ENCODE assay signal across 9 cellular contexts in genomic region chr2:216777637-216778273, GRCh38.
DNase-seq lines count a peak whose midpoint lies in the region; ATAC-seq and TF ChIP-seq lines count a peak whose summit lies in the region.
"Had no signal": no experiment of that assay in that cellular context is flagged by ENCODE, and none has a peak within 500 bp of the region (broad histone marks: within the 10 kb centered on the region; RNA-seq: fewer than 3 reads in every experiment).

No MANE protein-coding gene starts in this region.

- ATAC-seq in right cardiac atrium (no peak), GM21717 (IDR thresholded peaks at IDR 0.05; ENCODE audit: unreplicated experiment) (peak; percentile 95)
- ATAC-seq: naive thymus-derived CD8-positive, alpha-beta T cell had no signal

- no peak overlapping the region for H3K4me3 ChIP-seq in cardiac muscle cell
- H3K4me3 ChIP-seq in right cardiac atrium (ENCODE audit: low read length) = no peak overlapping the region
- H3K4me3 ChIP-seq in NT2/D1 (ENCODE audit: insufficient read length, low read depth) = no peak overlapping the region

- DNase-seq in cardiac muscle cell (ENCODE audit: low read depth in 1 of 2, low spot score in 1 of 2) (peak; percentile 52), right cardiac atrium (no peak), HS-5 (ENCODE audit: low read depth) (peak; percentile 13), NT2/D1 (ENCODE audit: low read depth, low spot score) (peak; percentile 79), lung microvascular endothelial cell (ENCODE audit: low read depth in 2 of 2) (peak; percentile 58 to 65)
- DNase-seq in central memory CD4-positive, alpha-beta T cell = no peak

- no peak overlapping the region for H3K9ac ChIP-seq in NT2/D1 (ENCODE audit: insufficient read length, low read depth)

- 84% methylated on average over 9 of the region's 9 CpGs for WGBS in right cardiac atrium

- peak overlapping the region in 1 of 5 experiments; percentile 18 for H3K27ac Mint-ChIP-seq in brain
- H3K27ac Mint-ChIP-seq: naive thymus-derived CD8-positive, alpha-beta T cell had no signal

- peaks cover 38% of the 10 kb centered on the region for H3K4me1 Mint-ChIP-seq in brain
- H3K4me1 Mint-ChIP-seq: naive thymus-derived CD8-positive, alpha-beta T cell had no signal

- peak; percentile 65 for TF ChIP-seq CTCF in cardiac muscle cell (IDR thresholded peaks at IDR 0.05; ENCODE audit: low read depth, low read length)
- TF ChIP-seq CTCF in brain (conservative IDR thresholded peaks at IDR 0.05) = peak; percentile 57 to 65

- H3K4me1 ChIP-seq in cardiac muscle cell (ENCODE audit: low read depth) = peaks cover 29% of the 10 kb centered on the region
- H3K4me1 ChIP-seq in right cardiac atrium (ENCODE audit: control insufficient read depth, insufficient read depth, low read length) = peaks cover 8% of the 10 kb centered on the region
- peaks cover 9% of the 10 kb centered on the region for H3K4me1 ChIP-seq in NT2/D1 (ENCODE audit: insufficient read depth, insufficient read length)

- H3K27ac ChIP-seq in cardiac muscle cell = no peak overlapping the region
- no peak overlapping the region for H3K27ac ChIP-seq in right cardiac atrium (ENCODE audit: low read length)

- H3K36me3 ChIP-seq in cardiac muscle cell (no peaks in the 10 kb centered on the region), NT2/D1 (ENCODE audit: insufficient read depth, insufficient read length, low read length) (no peaks in the 10 kb centered on the region)

- peaks cover 7% of the 10 kb centered on the region for H3K27me3 Mint-ChIP-seq in brain

- intact Hi-C loops in right cardiac atrium (cut with DNase I) = no loop called here

- no peaks in the 10 kb centered on the region for H3K27me3 ChIP-seq in cardiac muscle cell
- H3K27me3 ChIP-seq in right cardiac atrium (ENCODE audit: control insufficient read depth, insufficient read depth) = no peaks in the 10 kb centered on the region
- no peaks in the 10 kb centered on the region for H3K27me3 ChIP-seq in NT2/D1 (ENCODE audit: insufficient read depth, insufficient read length)

- H3K36me3 Mint-ChIP-seq in brain = no peaks in the 10 kb centered on the region
- H3K36me3 Mint-ChIP-seq: naive thymus-derived CD8-positive, alpha-beta T cell had no signal

- peaks cover 0 to 19% (median 3%) of the 10 kb centered on the region in 5 experiments for H3K9me3 Mint-ChIP-seq in brain

- no peak overlapping the region for H3K4me3 Mint-ChIP-seq in brain
- H3K4me3 Mint-ChIP-seq: naive thymus-derived CD8-positive, alpha-beta T cell had no signal

- H3K9me3 ChIP-seq in cardiac muscle cell (ENCODE audit: low read depth) (no peaks in the 10 kb centered on the region), right cardiac atrium (ENCODE audit: control insufficient read depth, low read length) (no peaks in the 10 kb centered on the region), NT2/D1 (ENCODE audit: insufficient read depth, low read length) (no peaks in the 10 kb centered on the region)

Comparison
In these comparisons a context has a peak if more than half of its experiments do, and no peak if none do; other contexts are left out.
1. DNase-seq: peak in cardiac muscle cell (2 of 2), HS-5 (single experiment), NT2/D1 (single experiment) and lung microvascular endothelial cell (2 of 2); none in right cardiac atrium (0 of 3) and central memory CD4-positive, alpha-beta T cell (single experiment).